21 cellular contexts compared by ENCODE assay signal in the genomic region with DNA sequence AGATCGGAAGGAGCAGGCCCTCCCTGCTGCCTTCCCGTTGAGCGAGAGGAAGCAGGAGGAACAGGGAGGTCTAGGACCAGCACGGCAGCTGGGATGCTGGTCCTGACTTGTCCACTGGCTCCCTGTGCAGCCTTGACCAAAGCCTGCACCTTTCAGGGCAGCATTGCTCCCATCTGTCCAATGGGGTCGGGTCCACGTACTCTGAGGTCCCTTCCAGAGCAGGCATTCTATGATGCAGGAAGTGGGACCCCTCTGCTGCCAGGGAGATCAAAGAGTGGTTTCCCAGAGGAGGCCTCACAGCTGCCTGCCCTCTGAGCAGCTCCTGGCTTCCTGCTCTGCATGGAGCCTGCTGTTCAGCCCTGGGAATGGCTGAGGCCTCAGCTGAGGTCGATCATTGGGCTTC. TPM values are rescaled to one million over a fixed set of nuclear protein-coding genes. Genes with fewer than 3 reads are reported as not detected.
DNase-seq lines count a peak whose midpoint lies in the region; ATAC-seq and TF ChIP-seq lines count a peak whose summit lies in the region.
"Had no signal": no experiment of that assay in that cellular context is flagged by ENCODE, and none has a peak within 500 bp of the region (broad histone marks: within the 10 kb centered on the region; RNA-seq: fewer than 3 reads in every experiment).

No MANE protein-coding gene starts in this region.

- H3K4me1 Mint-ChIP-seq in WTC11: peaks cover 16% of the 10 kb centered on the region
- H3K4me1 Mint-ChIP-seq: activated B cell treated with CpG ODN at 0.5 μM for 24 hours had no signal

- H3K36me3 ChIP-seq in right atrium auricular region (no peaks in the 10 kb centered on the region), WERI-Rb-1 (no peaks in the 10 kb centered on the region)
- H3K36me3 ChIP-seq: SJSA1 had no signal

- H3K27me3 ChIP-seq in right atrium auricular region: no peaks in the 10 kb centered on the region
- no peaks in the 10 kb centered on the region for H3K27me3 ChIP-seq in WERI-Rb-1 (ENCODE audit: insufficient read depth, low read depth, severe bottlenecking)
- H3K27me3 ChIP-seq: SJSA1 had no signal

- ATAC-seq in WTC11 (peak; percentile 79), GM18907 (IDR thresholded peaks at IDR 0.05; ENCODE audit: unreplicated experiment) (no peak)
- ATAC-seq: activated CD8-positive, alpha-beta T cell treated with anti-CD3 and anti-CD28 coated beads, Interleukin-2, amount 10 ng/mL, durations not matched to agents 7 days and 5 days; stimulated activated effector memory CD8-positive, alpha-beta T cell treated with anti-CD3 and anti-CD28 coated beads, Interleukin-12 subunit alpha, Interleukin-12 subunit beta, amount 100 ng/mL, for 72 hours had no signal

- CTCF ChIA-PET in WTC11 (lab: Charles Lee): interaction anchor here (0.6 to 1.2 kb wide), 3 partner anchors 21 to 82 kb away, joined by 3 to 4 read pairs (median 3); no protein-coding TSS in a partner anchor

- peak; percentile 1 for DNase-seq in GM03348 (ENCODE audit: low spot score)
- DNase-seq in WTC11 (ENCODE audit: low spot score): no peak
- DNase-seq in right atrium auricular region (ENCODE audit: low spot score): peak; percentile 32
- peak; percentile 42 for DNase-seq in posterior vena cava (ENCODE audit: low spot score)
- DNase-seq in WERI-Rb-1: no peak
- DNase-seq in activated effector memory CD4-positive, alpha-beta T cell treated with anti-CD3 and anti-CD28 coated beads, Interleukin-2, amount 50 U/mL, for 16 hours: no peak
- DNase-seq in activated CD8-positive, alpha-beta memory T cell treated with anti-CD3 and anti-CD28 coated beads for 24 hours: no peak
- DNase-seq: activated B cell treated with CpG ODN at 0.5 μM for 24 hours; activated CD8-positive, alpha-beta T cell treated with anti-CD3 and anti-CD28 coated beads, Interleukin-2, amount 10 ng/mL, durations not matched to agents 7 days and 5 days; activated T-cell treated with anti-CD3 and anti-CD28 coated beads, Interleukin-2, amount 50 U/mL, for 48 hours; CD8-positive, alpha-beta memory T cell; DMS79 treated with DMSO at 0.1 percent for 48 hours; hypothalamus; kidney glomerular epithelial cell; NCI-H2171; nucleus accumbens; T-helper 2 cell had no signal

- H3K36me3 Mint-ChIP-seq in WTC11: peaks cover 2% of the 10 kb centered on the region; the same call in 1 of the 2 replicates
- H3K36me3 Mint-ChIP-seq: activated naive CD4-positive, alpha-beta T cell treated with anti-CD3 and anti-CD28 coated beads, Interleukin-2, amount 50 U/mL, for 24 hours; CD8-positive, alpha-beta memory T cell; stimulated activated effector memory CD8-positive, alpha-beta T cell treated with anti-CD3 and anti-CD28 coated beads, Interleukin-12 subunit alpha, Interleukin-12 subunit beta, amount 100 ng/mL, for 72 hours had no signal

- H3K4me3 Mint-ChIP-seq in WTC11: no peak overlapping the region
- H3K4me3 Mint-ChIP-seq: activated B cell treated with CpG ODN at 0.5 μM for 24 hours; activated CD8-positive, alpha-beta T cell treated with anti-CD3 and anti-CD28 coated beads, Interleukin-2, amount 10 ng/mL, durations not matched to agents 7 days and 5 days; activated naive CD4-positive, alpha-beta T cell treated with anti-CD3 and anti-CD28 coated beads, Interleukin-2, amount 50 U/mL, for 24 hours; CD8-positive, alpha-beta memory T cell; stimulated activated effector memory CD8-positive, alpha-beta T cell treated with anti-CD3 and anti-CD28 coated beads, Interleukin-12 subunit alpha, Interleukin-12 subunit beta, amount 100 ng/mL, for 72 hours had no signal

- no peaks in the 10 kb centered on the region for H3K9me3 ChIP-seq in right atrium auricular region
- H3K9me3 ChIP-seq in WERI-Rb-1 (ENCODE audit: severe bottlenecking): no peaks in the 10 kb centered on the region
- H3K9me3 ChIP-seq: SJSA1 had no signal

- peaks cover 3% of the 10 kb centered on the region for H3K9me3 Mint-ChIP-seq in WTC11
- H3K9me3 Mint-ChIP-seq: activated B cell treated with CpG ODN at 0.5 μM for 24 hours; activated naive CD4-positive, alpha-beta T cell treated with anti-CD3 and anti-CD28 coated beads, Interleukin-2, amount 50 U/mL, for 24 hours; CD8-positive, alpha-beta memory T cell; stimulated activated effector memory CD8-positive, alpha-beta T cell treated with anti-CD3 and anti-CD28 coated beads, Interleukin-12 subunit alpha, Interleukin-12 subunit beta, amount 100 ng/mL, for 72 hours had no signal

- POLR2A ChIA-PET in WTC11 (lab: Charles Lee): no interaction called here

- no peak overlapping the region for H3K27ac ChIP-seq in right atrium auricular region
- no peak overlapping the region for H3K27ac ChIP-seq in WERI-Rb-1
- H3K27ac ChIP-seq: SJSA1 had no signal

- H3K4me1 ChIP-seq in right atrium auricular region: peaks cover 0 to 11% of the 10 kb centered on the region in 2 donors
- H3K4me1 ChIP-seq: SJSA1 had no signal

- no peak overlapping the region for H3K27ac Mint-ChIP-seq in WTC11
- H3K27ac Mint-ChIP-seq: activated B cell treated with CpG ODN at 0.5 μM for 24 hours; activated CD8-positive, alpha-beta T cell treated with anti-CD3 and anti-CD28 coated beads, Interleukin-2, amount 10 ng/mL, durations not matched to agents 7 days and 5 days; activated naive CD4-positive, alpha-beta T cell treated with anti-CD3 and anti-CD28 coated beads, Interleukin-2, amount 50 U/mL, for 24 hours; stimulated activated effector memory CD8-positive, alpha-beta T cell treated with anti-CD3 and anti-CD28 coated beads, Interleukin-12 subunit alpha, Interleukin-12 subunit beta, amount 100 ng/mL, for 72 hours had no signal

- TF ChIP-seq CTCF in WTC11 (IDR thresholded peaks at IDR 0.05) (no peak), right atrium auricular region (IDR thresholded peaks at IDR 0.05) (no peak), WERI-Rb-1 (IDR thresholded peaks at IDR 0.05; ENCODE audit: low read depth, low read length) (no peak)

- H3K27me3 Mint-ChIP-seq in WTC11 (ENCODE audit: low read depth): peaks cover 3% of the 10 kb centered on the region
- H3K27me3 Mint-ChIP-seq: activated naive CD4-positive, alpha-beta T cell treated with anti-CD3 and anti-CD28 coated beads, Interleukin-2, amount 50 U/mL, for 24 hours had no signal

- intact Hi-C loops in posterior vena cava (cut with DNase I): loop anchor here in 1 of 2 donors (10.0 kb wide), 1 partner anchor 230 kb away; no protein-coding TSS in a partner anchor

- H3K4me3 ChIP-seq in right atrium auricular region: no peak overlapping the region
- H3K4me3 ChIP-seq in WERI-Rb-1 (ENCODE audit: low read depth, low read length): no peak overlapping the region
- H3K4me3 ChIP-seq: SJSA1 had no signal

TF ChIP-seq in WTC11, 78 proteins besides CTCF, POLR2A, EP300 and RAD21 (continues in another document):
- no peak for TF ChIP-seq FOXK1 (CRISPR knock-in tag; IDR thresholded peaks at IDR 0.05)
- TF ChIP-seq, protein P1, sequence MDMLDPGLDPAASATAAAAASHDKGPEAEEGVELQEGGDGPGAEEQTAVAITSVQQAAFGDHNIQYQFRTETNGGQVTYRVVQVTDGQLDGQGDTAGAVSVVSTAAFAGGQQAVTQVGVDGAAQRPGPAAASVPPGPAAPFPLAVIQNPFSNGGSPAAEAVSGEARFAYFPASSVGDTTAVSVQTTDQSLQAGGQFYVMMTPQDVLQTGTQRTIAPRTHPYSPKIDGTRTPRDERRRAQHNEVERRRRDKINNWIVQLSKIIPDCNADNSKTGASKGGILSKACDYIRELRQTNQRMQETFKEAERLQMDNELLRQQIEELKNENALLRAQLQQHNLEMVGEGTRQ (CRISPR knock-in tag; IDR thresholded peaks at IDR 0.05): no peak
- TF ChIP-seq, protein P2, sequence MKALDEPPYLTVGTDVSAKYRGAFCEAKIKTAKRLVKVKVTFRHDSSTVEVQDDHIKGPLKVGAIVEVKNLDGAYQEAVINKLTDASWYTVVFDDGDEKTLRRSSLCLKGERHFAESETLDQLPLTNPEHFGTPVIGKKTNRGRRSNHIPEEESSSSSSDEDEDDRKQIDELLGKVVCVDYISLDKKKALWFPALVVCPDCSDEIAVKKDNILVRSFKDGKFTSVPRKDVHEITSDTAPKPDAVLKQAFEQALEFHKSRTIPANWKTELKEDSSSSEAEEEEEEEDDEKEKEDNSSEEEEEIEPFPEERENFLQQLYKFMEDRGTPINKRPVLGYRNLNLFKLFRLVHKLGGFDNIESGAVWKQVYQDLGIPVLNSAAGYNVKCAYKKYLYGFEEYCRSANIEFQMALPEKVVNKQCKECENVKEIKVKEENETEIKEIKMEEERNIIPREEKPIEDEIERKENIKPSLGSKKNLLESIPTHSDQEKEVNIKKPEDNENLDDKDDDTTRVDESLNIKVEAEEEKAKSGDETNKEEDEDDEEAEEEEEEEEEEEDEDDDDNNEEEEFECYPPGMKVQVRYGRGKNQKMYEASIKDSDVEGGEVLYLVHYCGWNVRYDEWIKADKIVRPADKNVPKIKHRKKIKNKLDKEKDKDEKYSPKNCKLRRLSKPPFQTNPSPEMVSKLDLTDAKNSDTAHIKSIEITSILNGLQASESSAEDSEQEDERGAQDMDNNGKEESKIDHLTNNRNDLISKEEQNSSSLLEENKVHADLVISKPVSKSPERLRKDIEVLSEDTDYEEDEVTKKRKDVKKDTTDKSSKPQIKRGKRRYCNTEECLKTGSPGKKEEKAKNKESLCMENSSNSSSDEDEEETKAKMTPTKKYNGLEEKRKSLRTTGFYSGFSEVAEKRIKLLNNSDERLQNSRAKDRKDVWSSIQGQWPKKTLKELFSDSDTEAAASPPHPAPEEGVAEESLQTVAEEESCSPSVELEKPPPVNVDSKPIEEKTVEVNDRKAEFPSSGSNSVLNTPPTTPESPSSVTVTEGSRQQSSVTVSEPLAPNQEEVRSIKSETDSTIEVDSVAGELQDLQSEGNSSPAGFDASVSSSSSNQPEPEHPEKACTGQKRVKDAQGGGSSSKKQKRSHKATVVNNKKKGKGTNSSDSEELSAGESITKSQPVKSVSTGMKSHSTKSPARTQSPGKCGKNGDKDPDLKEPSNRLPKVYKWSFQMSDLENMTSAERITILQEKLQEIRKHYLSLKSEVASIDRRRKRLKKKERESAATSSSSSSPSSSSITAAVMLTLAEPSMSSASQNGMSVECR (CRISPR knock-in tag; IDR thresholded peaks at IDR 0.05; ENCODE audit: borderline replicate concordance): no peak

RNA-seq across cellular contexts. Expression of a gene that starts 21.7 kb away (rescaled TPM):
- total RNA-seq in WTC11 (2021) (23.9 to 25.7 TPM (median 24.2 TPM) in 3 replicates), right atrium auricular region (10 to 100 TPM; 23.5 to 50.5 TPM), posterior vena cava (10 to 100 TPM; 25.8 to 37.0 TPM)

RNA-seq across cellular contexts. Expression of a gene that starts 52.7 kb away (rescaled TPM):
- total RNA-seq in WTC11 (2021): 10.7 to 13.6 TPM (median 11.0 TPM) in 3 replicates
- 1 to 10 TPM; 2.4 to 6.8 TPM for total RNA-seq in right atrium auricular region
- total RNA-seq in posterior vena cava: 1 to 10 TPM; 5.0 to 5.2 TPM

Comparison
In these comparisons a context has a peak if more than half of its experiments do, and no peak if none do; other contexts are left out.
1. DNase-seq: peak in GM03348 (single experiment), right atrium auricular region (single experiment) and posterior vena cava (single experiment); none in WTC11 (single experiment), WERI-Rb-1 (single experiment), activated effector memory CD4-positive, alpha-beta T cell treated with anti-CD3 and anti-CD28 coated beads, Interleukin-2, amount 50 U/mL, for 16 hours (single experiment) and activated CD8-positive, alpha-beta memory T cell treated with anti-CD3 and anti-CD28 coated beads for 24 hours (single experiment).